Comparison of ENCODE assay signal across 11 cellular contexts in genomic region chrX:69424161-69424560, GRCh38.
DNase-seq lines count a peak whose midpoint lies in the region; ATAC-seq, FAIRE-seq and TF ChIP-seq lines count a peak whose summit lies in the region.
"Had no signal": no experiment of that assay in that cellular context is flagged by ENCODE, and none has a peak within 500 bp of the region (broad histone marks: within the 10 kb centered on the region; RNA-seq: fewer than 3 reads in every experiment).

No MANE protein-coding gene starts in this region.

- H3K36me3 ChIP-seq in IMR-90 (ENCODE audit: control insufficient read depth, insufficient read depth, low read length), result no peaks in the 10 kb centered on the region
- H3K36me3 ChIP-seq in WERI-Rb-1, result no peaks in the 10 kb centered on the region
- H3K36me3 ChIP-seq in keratinocyte (ENCODE audit: control insufficient read depth in 2 of 2, extremely low read depth in 1 of 2, insufficient read depth in 2 of 2, low read length in 2 of 2), result no peaks in the 10 kb centered on the region

- H2AK5ac ChIP-seq in IMR-90 (ENCODE audit: low read depth, low read length), result no peak overlapping the region

- TF ChIP-seq CTCF in C4-2B (conservative IDR thresholded peaks at IDR 0.05) (peak; percentile 67), IMR-90 (conservative IDR thresholded peaks at IDR 0.05; ENCODE audit: low read depth, low read length) (peak; percentile 51), WERI-Rb-1 (IDR thresholded peaks at IDR 0.05; ENCODE audit: low read depth, low read length) (no peak), keratinocyte (optimal IDR thresholded peaks at IDR 0.05 in 1 of 3, IDR thresholded peaks at IDR 0.05 in 1 of 3, conservative IDR thresholded peaks at IDR 0.05 in 1 of 3; ENCODE audit: extremely low read depth in 1 of 3, insufficient read depth in 2 of 3, low read length in 3 of 3) (peak in 2 of 3 experiments; percentile 21 to 42)

- H3K9ac ChIP-seq in IMR-90 (ENCODE audit: low read depth, low read length) (no peak overlapping the region), keratinocyte (ENCODE audit: control insufficient read depth, extremely low read depth, insufficient read depth, low read length) (no peak overlapping the region)

- H3K18ac ChIP-seq in IMR-90 (ENCODE audit: low read depth, low read length), result no peak overlapping the region

- no peak overlapping the region for H2BK5ac ChIP-seq in IMR-90 (ENCODE audit: low read depth, low read length, poor library complexity, severe bottlenecking)

- H4K20me1 ChIP-seq in IMR-90 (ENCODE audit: insufficient read depth, low read length), result no peaks in the 10 kb centered on the region
- H4K20me1 ChIP-seq in keratinocyte (ENCODE audit: control insufficient read depth, extremely low read depth, insufficient read depth, low read length), result no peaks in the 10 kb centered on the region

- H3K36me3 Mint-ChIP-seq in activated CD4-positive, alpha-beta T cell treated with anti-CD3 and anti-CD28 coated beads for 36 hours (ENCODE audit: low read depth), result no peaks in the 10 kb centered on the region
- H3K36me3 Mint-ChIP-seq: stimulated activated memory B cell treated with anti-CD40 and anti-IgM and Interleukin-4, amounts not matched to agents 10 μg/mL and 1 μg/mL and 100 μg/mL, for 72 hours had no signal

- in situ Hi-C loops in IMR-90 (cut with MboI; ENCODE audit: low sequenced_read_pairs), result no loop called here

- no peak overlapping the region for H2AFZ ChIP-seq in IMR-90 (replicated peaks; ENCODE audit: low read length, poor library complexity)
- H2AFZ ChIP-seq in keratinocyte (ENCODE audit: control insufficient read depth, low read length), result no peak overlapping the region

- no peak overlapping the region for H3K4me3 Mint-ChIP-seq in activated CD4-positive, alpha-beta T cell treated with anti-CD3 and anti-CD28 coated beads for 36 hours
- H3K4me3 Mint-ChIP-seq: activated CD8-positive, alpha-beta T cell treated with anti-CD3 and anti-CD28 coated beads, Interleukin-2, amount 10 ng/mL, durations not matched to agents 7 days and 5 days; stimulated activated memory B cell treated with anti-CD40 and anti-IgM and Interleukin-4, amounts not matched to agents 10 μg/mL and 1 μg/mL and 100 μg/mL, for 72 hours had no signal

- H3K9me3 ChIP-seq in IMR-90 (ENCODE audit: control insufficient read depth, insufficient read depth, low read length) (no peaks in the 10 kb centered on the region), WERI-Rb-1 (ENCODE audit: severe bottlenecking) (no peaks in the 10 kb centered on the region), keratinocyte (ENCODE audit: control insufficient read depth, low read depth, low read length) (no peaks in the 10 kb centered on the region)

- BruUV-seq in IMR-90 (replicated peaks; lab: Mats Ljungman, UMichigan), result no TSS peak

- H3K56ac ChIP-seq in IMR-90 (ENCODE audit: extremely low read depth, insufficient read depth, low read length), result no peak overlapping the region

- H2BK20ac ChIP-seq in IMR-90 (ENCODE audit: low read depth, low read length), result no peak overlapping the region

- H3K4me2 ChIP-seq in IMR-90 (ENCODE audit: low read depth, low read length) (no peak overlapping the region), keratinocyte (ENCODE audit: control insufficient read depth, extremely low read depth, insufficient read depth, low read depth, low read length) (no peak overlapping the region)

- POLR2A ChIA-PET in IMR-90 (lab: Charles Lee; ENCODE audit: unreplicated experiment) (interaction anchor here (0.8 kb wide), 1 partner anchor 192 kb away, joined by 3 read pairs; no protein-coding TSS in a partner anchor), HEK293T (lab: Yijun Ruan, JAX) (interaction anchor here (1.0 kb wide), 1 partner anchor 606 kb away, joined by 3 read pairs; no protein-coding TSS in a partner anchor)
- POLR2A ChIA-PET in activated CD4-positive, alpha-beta T cell treated with anti-CD3 and anti-CD28 coated beads for 36 hours (lab: Charles Lee), result no interaction called here

- dilution Hi-C loops in IMR-90 (cut with HindIII; ENCODE audit: low sequenced_read_pairs, unreplicated experiment) (no loop called here), keratinocyte (cut with MboI; ENCODE audit: extremely low pct_ligation_motif_present, low sequenced_read_pairs) (no loop called here)

- H3K4me3 ChIP-seq in IMR-90 (ENCODE audit: insufficient read depth, low read depth, low read length) (no peak overlapping the region), WERI-Rb-1 (ENCODE audit: low read depth, low read length) (no peak overlapping the region), keratinocyte (ENCODE audit: control insufficient read depth in 2 of 3, extremely low read depth in 1 of 3, insufficient read depth in 2 of 3, low read depth in 1 of 3, low read length in 3 of 3) (no peak overlapping the region)

- no peaks in the 10 kb centered on the region for H3K27me3 Mint-ChIP-seq in activated CD4-positive, alpha-beta T cell treated with anti-CD3 and anti-CD28 coated beads for 36 hours
- H3K27me3 Mint-ChIP-seq: stimulated activated memory B cell treated with anti-CD40 and anti-IgM and Interleukin-4, amounts not matched to agents 10 μg/mL and 1 μg/mL and 100 μg/mL, for 72 hours had no signal

- H3K27ac ChIP-seq in C4-2B (no peak overlapping the region), IMR-90 (ENCODE audit: insufficient read depth, low read length) (no peak overlapping the region), WERI-Rb-1 (peak overlapping the region; percentile 39), keratinocyte (ENCODE audit: control insufficient read depth, insufficient read depth, low read length) (no peak overlapping the region)

- peaks cover 12% of the 10 kb centered on the region for H3K27me3 ChIP-seq in IMR-90 (ENCODE audit: control insufficient read depth, insufficient read depth, low read length)
- H3K27me3 ChIP-seq in WERI-Rb-1 (ENCODE audit: insufficient read depth, low read depth, severe bottlenecking), result no peaks in the 10 kb centered on the region
- H3K27me3 ChIP-seq in keratinocyte (ENCODE audit: control insufficient read depth, extremely low read depth, insufficient read depth, low read length), result peaks cover 4% of the 10 kb centered on the region

- no peaks in the 10 kb centered on the region for H3K4me1 ChIP-seq in IMR-90 (ENCODE audit: control insufficient read depth, insufficient read depth, low read length)
- H3K4me1 ChIP-seq in keratinocyte (ENCODE audit: control insufficient read depth, extremely low read depth, insufficient read depth, low read length), result no peaks in the 10 kb centered on the region

- H3K79me2 ChIP-seq in keratinocyte (ENCODE audit: control insufficient read depth, insufficient read depth, low read length), result no peaks in the 10 kb centered on the region

- H2AK9ac ChIP-seq in IMR-90 (replicated peaks; ENCODE audit: low read depth, low read length, poor library complexity), result no peak overlapping the region

- no peaks in the 10 kb centered on the region for H3K9me3 Mint-ChIP-seq in activated CD4-positive, alpha-beta T cell treated with anti-CD3 and anti-CD28 coated beads for 36 hours (ENCODE audit: low read depth)
- H3K9me3 Mint-ChIP-seq: stimulated activated memory B cell treated with anti-CD40 and anti-IgM and Interleukin-4, amounts not matched to agents 10 μg/mL and 1 μg/mL and 100 μg/mL, for 72 hours had no signal

- H3K27ac Mint-ChIP-seq in activated CD4-positive, alpha-beta T cell treated with anti-CD3 and anti-CD28 coated beads for 36 hours, result no peak overlapping the region
- H3K27ac Mint-ChIP-seq: activated CD8-positive, alpha-beta T cell treated with anti-CD3 and anti-CD28 coated beads, Interleukin-2, amount 10 ng/mL, durations not matched to agents 7 days and 5 days; stimulated activated memory B cell treated with anti-CD40 and anti-IgM and Interleukin-4, amounts not matched to agents 10 μg/mL and 1 μg/mL and 100 μg/mL, for 72 hours had no signal

- CTCF ChIA-PET in IMR-90 (lab: Yijun Ruan, JAX), result interaction anchor here (0.6 to 0.8 kb wide), 3 partner anchors 15 to 691 kb away, joined by 3 read pairs; no protein-coding TSS in a partner anchor
- CTCF ChIA-PET in activated CD4-positive, alpha-beta T cell treated with anti-CD3 and anti-CD28 coated beads for 36 hours (lab: Charles Lee), result no interaction called here
- CTCF ChIA-PET in HEK293T (lab: Yijun Ruan, JAX), result interaction anchor here (0.6 to 1.5 kb wide), 13 partner anchors 9 to 673 kb away, joined by 3 to 15 read pairs (median 3); no protein-coding TSS in a partner anchor

- DNase-seq in IMR-90 (peak; percentile 16), WERI-Rb-1 (peak; percentile 22), keratinocyte (ENCODE audit: low read depth, low spot score) (no peak), HEK293T (ENCODE audit: extremely low spot score) (no peak)
- DNase-seq in activated CD4-positive, alpha-beta T cell treated with anti-CD3 and anti-CD28 coated beads for 36 hours, result no peak
- DNase-seq: activated CD8-positive, alpha-beta T cell treated with anti-CD3 and anti-CD28 coated beads, Interleukin-2, amount 10 ng/mL, durations not matched to agents 7 days and 5 days; NCI-H510A treated with DMSO at 0.1 percent for 48 hours had no signal

- H3K79me1 ChIP-seq in IMR-90 (ENCODE audit: low read depth in 1 of 2, low read length in 2 of 2), result no peaks in the 10 kb centered on the region

- H4K8ac ChIP-seq in IMR-90 (ENCODE audit: low read depth in 2 of 2, low read length in 2 of 2), result no peak overlapping the region

- no peak for FAIRE-seq in keratinocyte (lab: Jason Lieb, UNC)

- TF ChIP-seq POLR2A in IMR-90 (IDR thresholded peaks at IDR 0.05; ENCODE audit: low read depth, low read length), result no peak

- H3K14ac ChIP-seq in IMR-90 (replicated peaks; ENCODE audit: low read depth, low read length), result no peak overlapping the region

- no peaks in the 10 kb centered on the region for H3K4me1 Mint-ChIP-seq in activated CD4-positive, alpha-beta T cell treated with anti-CD3 and anti-CD28 coated beads for 36 hours
- H3K4me1 Mint-ChIP-seq: stimulated activated memory B cell treated with anti-CD40 and anti-IgM and Interleukin-4, amounts not matched to agents 10 μg/mL and 1 μg/mL and 100 μg/mL, for 72 hours had no signal

- no peaks in the 10 kb centered on the region for H3K9me1 ChIP-seq in IMR-90 (ENCODE audit: insufficient read depth, low read length)
- H3K9me1 ChIP-seq in keratinocyte (ENCODE audit: control insufficient read depth, extremely low read depth, insufficient read depth, low read length), result no peaks in the 10 kb centered on the region

- no peak overlapping the region for H3K4ac ChIP-seq in IMR-90 (ENCODE audit: low read depth, low read length)

- ATAC-seq in IMR-90 (ENCODE audit: low read depth), result no peak
- no peak for ATAC-seq in activated CD4-positive, alpha-beta T cell treated with anti-CD3 and anti-CD28 coated beads for 36 hours
- ATAC-seq in HG02678 (IDR thresholded peaks at IDR 0.05; ENCODE audit: unreplicated experiment), result no peak
- ATAC-seq in GM19455 (IDR thresholded peaks at IDR 0.05; ENCODE audit: unreplicated experiment), result no peak
- ATAC-seq: activated CD8-positive, alpha-beta T cell treated with anti-CD3 and anti-CD28 coated beads, Interleukin-2, amount 10 ng/mL, durations not matched to agents 7 days and 5 days; stimulated activated memory B cell treated with anti-CD40 and anti-IgM and Interleukin-4, amounts not matched to agents 10 μg/mL and 1 μg/mL and 100 μg/mL, for 72 hours had no signal

- intact Hi-C loops in IMR-90 (cut with micrococcal nuclease), result loop anchor here (5.0 kb wide), 1 partner anchor 673 kb away; no protein-coding TSS in a partner anchor
- intact Hi-C loops in activated CD4-positive, alpha-beta T cell treated with anti-CD3 and anti-CD28 coated beads for 36 hours (cut with DNase I, micrococcal nuclease), result no loop called here

- H2BK15ac ChIP-seq in IMR-90 (ENCODE audit: low read depth, low read length), result no peak overlapping the region

- H2BK120ac ChIP-seq in IMR-90 (ENCODE audit: low read depth, low read length), result no peak overlapping the region

- peak; percentile 33; the same call in 1 of the 2 replicates for TF ChIP-seq RAD21 in IMR-90 (IDR thresholded peaks at IDR 0.05; ENCODE audit: low read length)

- no peak overlapping the region for H4K5ac ChIP-seq in IMR-90 (ENCODE audit: low read depth, low read length)

- no peak overlapping the region for H4K91ac ChIP-seq in IMR-90 (ENCODE audit: insufficient read depth, low read depth, low read length)

- H3K23ac ChIP-seq in IMR-90 (ENCODE audit: low read depth, low read length), result no peak overlapping the region

Comparison
In these comparisons a context has a peak if more than half of its experiments do, and no peak if none do; other contexts are left out.
1. DNase-seq: peak in IMR-90 (single experiment) and WERI-Rb-1 (single experiment); none in keratinocyte (single experiment), activated CD4-positive, alpha-beta T cell treated with anti-CD3 and anti-CD28 coated beads for 36 hours (single experiment) and HEK293T (single experiment).